In the genomic region with DNA sequence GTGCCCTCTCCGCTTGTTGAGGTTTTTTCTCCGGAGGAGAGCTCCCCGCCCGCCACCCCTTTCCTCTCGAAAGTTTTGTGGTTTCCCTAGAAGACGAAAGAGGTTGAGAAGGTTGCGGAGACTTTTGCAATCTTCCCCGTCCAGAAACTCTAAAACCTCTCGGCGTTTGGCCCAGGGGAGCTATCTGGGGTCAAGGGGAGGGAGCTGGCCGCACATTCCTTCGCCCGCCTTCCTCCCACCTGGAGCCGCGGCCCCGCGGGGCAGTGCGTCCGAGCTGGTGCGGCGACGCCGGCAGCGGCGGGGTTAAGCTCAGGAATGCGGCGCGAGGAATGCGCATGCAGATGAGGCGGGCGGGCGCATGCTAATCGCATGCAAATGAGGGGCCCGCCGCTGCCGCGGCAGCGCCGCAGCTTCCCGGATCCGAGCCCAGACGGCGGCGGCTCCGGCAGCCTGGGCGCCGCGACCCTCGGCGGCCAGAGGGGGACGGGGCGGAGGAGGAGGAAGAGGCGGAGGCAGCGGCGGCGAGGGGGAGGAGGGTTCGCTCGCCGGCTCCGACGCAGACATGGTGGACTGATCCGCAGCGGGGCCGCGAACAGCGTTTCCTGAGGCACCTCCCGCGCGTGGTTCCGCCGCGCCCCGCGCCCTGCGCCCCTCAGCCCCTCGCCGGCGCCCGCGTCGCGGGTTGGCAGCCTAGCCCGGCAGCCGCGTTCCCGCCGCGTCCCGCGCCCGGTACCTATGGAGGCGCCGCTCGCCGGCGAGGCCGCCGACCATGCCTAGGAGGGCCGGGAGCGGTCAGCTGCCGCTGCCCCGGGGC, we compare ENCODE assay signal across 1 cellular context.
A peak's percentile ranks its signal among the peaks of the same experiment; 100 is the strongest.
TF ChIP-seq lines count a peak whose summit lies in the region.

Gene WWC2 (plus strand): TSS at position 535 of the 814 bp plus-strand sequence. CDS start 235 bp downstream, at position 770.

TF ChIP-seq in GM23338, 12 proteins besides CTCF, POLR2A, EP300 and RAD21 (continued from another document):
- TF ChIP-seq, protein P1, sequence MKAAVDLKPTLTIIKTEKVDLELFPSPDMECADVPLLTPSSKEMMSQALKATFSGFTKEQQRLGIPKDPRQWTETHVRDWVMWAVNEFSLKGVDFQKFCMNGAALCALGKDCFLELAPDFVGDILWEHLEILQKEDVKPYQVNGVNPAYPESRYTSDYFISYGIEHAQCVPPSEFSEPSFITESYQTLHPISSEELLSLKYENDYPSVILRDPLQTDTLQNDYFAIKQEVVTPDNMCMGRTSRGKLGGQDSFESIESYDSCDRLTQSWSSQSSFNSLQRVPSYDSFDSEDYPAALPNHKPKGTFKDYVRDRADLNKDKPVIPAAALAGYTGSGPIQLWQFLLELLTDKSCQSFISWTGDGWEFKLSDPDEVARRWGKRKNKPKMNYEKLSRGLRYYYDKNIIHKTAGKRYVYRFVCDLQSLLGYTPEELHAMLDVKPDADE (IDR thresholded peaks at IDR 0.05): peak; percentile 56; the same call in 1 of the 2 replicates
- TF ChIP-seq, protein P2, sequence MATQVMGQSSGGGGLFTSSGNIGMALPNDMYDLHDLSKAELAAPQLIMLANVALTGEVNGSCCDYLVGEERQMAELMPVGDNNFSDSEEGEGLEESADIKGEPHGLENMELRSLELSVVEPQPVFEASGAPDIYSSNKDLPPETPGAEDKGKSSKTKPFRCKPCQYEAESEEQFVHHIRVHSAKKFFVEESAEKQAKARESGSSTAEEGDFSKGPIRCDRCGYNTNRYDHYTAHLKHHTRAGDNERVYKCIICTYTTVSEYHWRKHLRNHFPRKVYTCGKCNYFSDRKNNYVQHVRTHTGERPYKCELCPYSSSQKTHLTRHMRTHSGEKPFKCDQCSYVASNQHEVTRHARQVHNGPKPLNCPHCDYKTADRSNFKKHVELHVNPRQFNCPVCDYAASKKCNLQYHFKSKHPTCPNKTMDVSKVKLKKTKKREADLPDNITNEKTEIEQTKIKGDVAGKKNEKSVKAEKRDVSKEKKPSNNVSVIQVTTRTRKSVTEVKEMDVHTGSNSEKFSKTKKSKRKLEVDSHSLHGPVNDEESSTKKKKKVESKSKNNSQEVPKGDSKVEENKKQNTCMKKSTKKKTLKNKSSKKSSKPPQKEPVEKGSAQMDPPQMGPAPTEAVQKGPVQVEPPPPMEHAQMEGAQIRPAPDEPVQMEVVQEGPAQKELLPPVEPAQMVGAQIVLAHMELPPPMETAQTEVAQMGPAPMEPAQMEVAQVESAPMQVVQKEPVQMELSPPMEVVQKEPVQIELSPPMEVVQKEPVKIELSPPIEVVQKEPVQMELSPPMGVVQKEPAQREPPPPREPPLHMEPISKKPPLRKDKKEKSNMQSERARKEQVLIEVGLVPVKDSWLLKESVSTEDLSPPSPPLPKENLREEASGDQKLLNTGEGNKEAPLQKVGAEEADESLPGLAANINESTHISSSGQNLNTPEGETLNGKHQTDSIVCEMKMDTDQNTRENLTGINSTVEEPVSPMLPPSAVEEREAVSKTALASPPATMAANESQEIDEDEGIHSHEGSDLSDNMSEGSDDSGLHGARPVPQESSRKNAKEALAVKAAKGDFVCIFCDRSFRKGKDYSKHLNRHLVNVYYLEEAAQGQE (IDR thresholded peaks at IDR 0.05; ENCODE audit: unreplicated experiment): no peak
- peak; percentile 63 for TF ChIP-seq CREB1 (CRISPR knock-in tag; IDR thresholded peaks at IDR 0.05; ENCODE audit: low read depth)
TF ChIP-seq in GM23338: peak in this region for 3.
